Comparison of ENCODE assay signal across 9 cellular contexts in the genomic region with DNA sequence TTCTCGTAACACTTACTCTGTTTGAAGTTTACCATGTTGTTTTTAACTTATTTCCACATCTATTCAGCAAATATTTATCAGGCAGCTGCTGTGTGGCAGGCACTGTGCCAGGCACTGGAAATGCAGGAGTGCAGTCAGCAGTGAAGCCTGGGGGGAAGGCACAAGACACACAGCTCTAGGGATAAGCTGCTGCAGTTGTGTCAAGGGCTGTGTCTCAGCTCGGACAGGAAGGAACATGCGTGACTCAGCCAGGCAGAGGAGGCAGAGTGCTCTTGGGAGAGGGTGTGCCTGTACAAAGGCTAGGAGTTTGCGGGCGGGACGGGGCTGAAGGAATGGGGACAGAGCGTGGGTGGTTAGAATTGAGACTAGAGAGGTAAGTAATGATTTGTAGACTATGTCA. TPM values are rescaled to one million over a fixed set of nuclear protein-coding genes. Genes with fewer than 3 reads are reported as not detected.
DNase-seq lines count a peak whose midpoint lies in the region; ATAC-seq, FAIRE-seq and TF ChIP-seq lines count a peak whose summit lies in the region.
"Had no signal": no experiment of that assay in that cellular context is flagged by ENCODE, and none has a peak within 500 bp of the region (broad histone marks: within the 10 kb centered on the region; RNA-seq: fewer than 3 reads in every experiment).

No MANE protein-coding gene starts in this region.

- no peaks in the 10 kb centered on the region for H3K27me3 ChIP-seq in CD8-positive, alpha-beta T cell (ENCODE audit: insufficient read depth, low read length)
- H3K27me3 ChIP-seq in SJSA1 (replicated peaks) (no peaks in the 10 kb centered on the region), pancreas (no peaks in the 10 kb centered on the region)

- intact Hi-C loops in CD8-positive, alpha-beta T cell (cut with DNase I, micrococcal nuclease): no loop called here
- intact Hi-C loops in pancreas (cut with DNase I) (loop anchor here in 2 of 3 donors (10.0 kb wide), 2 partner anchors 414 to 424 kb away; no protein-coding TSS in a partner anchor), natural killer cell (cut with micrococcal nuclease) (no loop called here)

- FAIRE-seq in pancreas (lab: Jason Lieb, UNC): no peak

- H3K27me3 Mint-ChIP-seq in CD8-positive, alpha-beta T cell (ENCODE audit: low read depth): no peaks in the 10 kb centered on the region
- no peaks in the 10 kb centered on the region for H3K27me3 Mint-ChIP-seq in natural killer cell (ENCODE audit: low read depth in 2 of 2)
- H3K27me3 Mint-ChIP-seq: T-cell had no signal

- no peak overlapping the region for H3K4me3 Mint-ChIP-seq in CD8-positive, alpha-beta T cell
- no peak overlapping the region for H3K4me3 Mint-ChIP-seq in natural killer cell

- peak overlapping the region; percentile 28 for H3K27ac Mint-ChIP-seq in CD8-positive, alpha-beta T cell
- no peak overlapping the region for H3K27ac Mint-ChIP-seq in natural killer cell

- WGBS in pancreas, 2 donors: 50 to 57% methylated on average over 7 of the region's 7 CpGs

- no peak overlapping the region for H3K27ac ChIP-seq in CD8-positive, alpha-beta T cell (ENCODE audit: low read depth, low read length)
- H3K27ac ChIP-seq in SJSA1 (0 out of 2 replicates have a peak overlapping the region, but pooled peaks have one; percentile 12), pancreas (no peak overlapping the region)

- no peak for ATAC-seq in CD8-positive, alpha-beta T cell
- peak; percentile 57 to 74 (median 66) for ATAC-seq in pancreas
- ATAC-seq in GM19328 (IDR thresholded peaks at IDR 0.05; ENCODE audit: unreplicated experiment): no peak
- no peak for ATAC-seq in natural killer cell
- no peak for ATAC-seq in GM21381 (IDR thresholded peaks at IDR 0.05; ENCODE audit: unreplicated experiment)
- ATAC-seq: T-cell had no signal

- CTCF ChIA-PET in CD8-positive, alpha-beta T cell (lab: Charles Lee): interaction anchor here (1.2 to 2.0 kb wide), 5 partner anchors 48 to 436 kb away, joined by 5 to 10 read pairs (median 7); no protein-coding TSS in a partner anchor

- peaks cover 8% of the 10 kb centered on the region for H3K36me3 ChIP-seq in CD8-positive, alpha-beta T cell (ENCODE audit: insufficient read depth, low read length)
- H3K36me3 ChIP-seq in SJSA1 (peaks cover 30% of the 10 kb centered on the region), pancreas (peaks cover 0 to 7% (median 0%) of the 10 kb centered on the region in 3 donors)

- no peaks in the 10 kb centered on the region for H3K9me3 ChIP-seq in CD8-positive, alpha-beta T cell (ENCODE audit: low read length)
- no peaks in the 10 kb centered on the region for H3K9me3 ChIP-seq in SJSA1 (replicated peaks)
- H3K9me3 ChIP-seq in pancreas: no peaks in the 10 kb centered on the region

- H3K36me3 Mint-ChIP-seq in CD8-positive, alpha-beta T cell: peaks cover 43% of the 10 kb centered on the region
- H3K36me3 Mint-ChIP-seq in natural killer cell: peaks cover 6% of the 10 kb centered on the region

- no peak for DNase-seq in CD8-positive, alpha-beta T cell
- DNase-seq in SJSA1 (ENCODE audit: low read depth in 1 of 2, low spot score in 2 of 2) (peak; percentile 75 to 91), fibroblast of the conjunctiva (ENCODE audit: low read depth) (peak; percentile 80), pancreas (peak; percentile 49 to 81 (median 74)), natural killer cell (no peak), NCI-H345 (lab: John Stamatoyannopoulos, UW) (no peak)
- DNase-seq: T-cell had no signal

- TF ChIP-seq CTCF in CD8-positive, alpha-beta T cell (IDR thresholded peaks at IDR 0.05): no peak
- TF ChIP-seq CTCF in pancreas (IDR thresholded peaks at IDR 0.05) (no peak), natural killer cell (IDR thresholded peaks at IDR 0.05) (no peak)

- H3K4me1 ChIP-seq in CD8-positive, alpha-beta T cell (ENCODE audit: insufficient read depth, low read length): peaks cover 32% of the 10 kb centered on the region
- H3K4me1 ChIP-seq in SJSA1 (replicated peaks): peaks cover 31% of the 10 kb centered on the region
- peaks cover 5 to 19% (median 15%) of the 10 kb centered on the region in 3 donors for H3K4me1 ChIP-seq in pancreas

- POLR2A ChIA-PET in CD8-positive, alpha-beta T cell (lab: Charles Lee): no interaction called here

- H3K9me3 Mint-ChIP-seq in CD8-positive, alpha-beta T cell: no peaks in the 10 kb centered on the region
- no peaks in the 10 kb centered on the region for H3K9me3 Mint-ChIP-seq in natural killer cell
- H3K9me3 Mint-ChIP-seq: T-cell had no signal

- H3K4me1 Mint-ChIP-seq in CD8-positive, alpha-beta T cell (ENCODE audit: low read depth): peaks cover 48% of the 10 kb centered on the region
- peaks cover 9 to 18% of the 10 kb centered on the region in 2 donors for H3K4me1 Mint-ChIP-seq in natural killer cell

- H3K4me3 ChIP-seq in CD8-positive, alpha-beta T cell (ENCODE audit: low read depth, low read length): no peak overlapping the region
- H3K4me3 ChIP-seq in SJSA1 (no peak overlapping the region), pancreas (no peak overlapping the region)

RNA-seq across cellular contexts. Expression of gene LYSMD4, which starts 24.7 kb away (rescaled TPM):
- 1 to 10 TPM; 7.6 to 7.7 TPM for total RNA-seq in CD8-positive, alpha-beta T cell
- total RNA-seq in SJSA1 (2014; rRNA removed; shearing (Covaris generic)): 8.6 and 11.6 TPM in 2 replicates
- total RNA-seq in pancreas (1 to 10 TPM; 3.4 to 5.9 (median 4.6) TPM), natural killer cell (1 to 10 TPM; 5.0 to 9.1 (median 7.2) TPM)
- polyA plus RNA-seq in pancreas: 10 to 100 TPM in 1 of 2 donors, 1 to 10 TPM in 1; 7.5 to 12.3 TPM

Comparison
In these comparisons a context has a peak if more than half of its experiments do, and no peak if none do; other contexts are left out.
1. ATAC-seq: peak in pancreas (4 of 4); none in CD8-positive, alpha-beta T cell (single experiment), GM19328 (single experiment), natural killer cell (0 of 3) and GM21381 (single experiment).
2. DNase-seq: peak in SJSA1 (2 of 2), fibroblast of the conjunctiva (single experiment) and pancreas (6 of 6); none in CD8-positive, alpha-beta T cell (0 of 7), natural killer cell (single experiment) and NCI-H345 (single experiment).
3. intact Hi-C loops: an anchor here in pancreas (10.0 kb wide); none called in CD8-positive, alpha-beta T cell and natural killer cell.